1 cellular context compared by ENCODE assay signal in genomic region chr11:3837793-3838192, GRCh38.
A peak's percentile ranks its signal among the peaks of the same experiment; 100 is the strongest.
TF ChIP-seq lines count a peak whose summit lies in the region.

No MANE protein-coding gene starts in this region.

TF ChIP-seq in K562, 482 proteins besides CTCF, POLR2A, EP300 and RAD21 (continued from another document):
- TF ChIP-seq, protein P1, sequence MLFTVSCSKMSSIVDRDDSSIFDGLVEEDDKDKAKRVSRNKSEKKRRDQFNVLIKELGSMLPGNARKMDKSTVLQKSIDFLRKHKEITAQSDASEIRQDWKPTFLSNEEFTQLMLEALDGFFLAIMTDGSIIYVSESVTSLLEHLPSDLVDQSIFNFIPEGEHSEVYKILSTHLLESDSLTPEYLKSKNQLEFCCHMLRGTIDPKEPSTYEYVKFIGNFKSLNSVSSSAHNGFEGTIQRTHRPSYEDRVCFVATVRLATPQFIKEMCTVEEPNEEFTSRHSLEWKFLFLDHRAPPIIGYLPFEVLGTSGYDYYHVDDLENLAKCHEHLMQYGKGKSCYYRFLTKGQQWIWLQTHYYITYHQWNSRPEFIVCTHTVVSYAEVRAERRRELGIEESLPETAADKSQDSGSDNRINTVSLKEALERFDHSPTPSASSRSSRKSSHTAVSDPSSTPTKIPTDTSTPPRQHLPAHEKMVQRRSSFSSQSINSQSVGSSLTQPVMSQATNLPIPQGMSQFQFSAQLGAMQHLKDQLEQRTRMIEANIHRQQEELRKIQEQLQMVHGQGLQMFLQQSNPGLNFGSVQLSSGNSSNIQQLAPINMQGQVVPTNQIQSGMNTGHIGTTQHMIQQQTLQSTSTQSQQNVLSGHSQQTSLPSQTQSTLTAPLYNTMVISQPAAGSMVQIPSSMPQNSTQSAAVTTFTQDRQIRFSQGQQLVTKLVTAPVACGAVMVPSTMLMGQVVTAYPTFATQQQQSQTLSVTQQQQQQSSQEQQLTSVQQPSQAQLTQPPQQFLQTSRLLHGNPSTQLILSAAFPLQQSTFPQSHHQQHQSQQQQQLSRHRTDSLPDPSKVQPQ (CRISPR knock-in tag; IDR thresholded peaks at IDR 0.05; ENCODE audit: borderline replicate concordance), result no peak
- TF ChIP-seq HNRNPL (IDR thresholded peaks at IDR 0.05; ENCODE audit: low read depth, low read length) (no peak), POLR2G (IDR thresholded peaks at IDR 0.05; ENCODE audit: low read depth, low read length) (0 out of 2 replicates have a peak, but pooled peaks have one; percentile 34)
